Comparison of ENCODE assay signal across 8 cellular contexts in the genomic region with DNA sequence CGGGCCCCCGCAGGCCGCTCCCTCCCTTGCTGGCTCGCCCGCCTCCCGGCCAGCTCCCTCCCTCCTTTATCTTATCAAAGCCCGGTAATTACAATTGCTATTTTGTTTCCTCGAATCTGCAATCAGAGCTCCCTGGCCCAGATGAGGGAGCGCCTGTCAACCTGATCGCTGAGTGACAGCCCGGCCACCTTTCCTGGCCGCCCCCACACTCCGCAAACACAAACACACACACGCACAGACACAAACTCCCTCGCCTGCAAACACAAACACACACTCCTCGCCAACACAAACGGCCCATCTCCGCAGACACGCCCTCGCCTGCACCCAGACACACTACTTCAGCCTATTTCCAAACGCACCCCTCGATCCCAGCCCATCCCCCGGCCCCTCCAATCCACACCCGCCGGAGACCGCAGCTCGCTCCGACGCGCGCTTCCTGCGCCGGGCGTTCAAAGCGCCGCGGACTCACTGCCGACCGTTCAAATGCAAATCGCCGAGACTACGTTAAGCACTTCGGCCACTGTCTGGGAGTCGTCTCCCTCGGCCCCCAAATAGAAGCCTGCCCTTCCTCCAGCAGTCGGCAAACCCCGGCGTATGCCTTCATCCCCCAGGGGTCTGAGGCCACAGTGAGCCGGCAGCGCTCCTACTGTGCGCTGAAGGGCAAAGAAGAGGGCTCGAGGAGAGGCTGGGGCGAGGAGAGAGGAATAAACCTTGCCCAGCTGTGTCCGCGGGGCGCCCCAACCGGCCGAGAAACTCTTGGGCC. TPM values are rescaled to one million over a fixed set of nuclear protein-coding genes. Genes with fewer than 3 reads are reported as not detected.
DNase-seq lines count a peak whose midpoint lies in the region; ATAC-seq and TF ChIP-seq lines count a peak whose summit lies in the region.

No MANE protein-coding gene starts in this region.

- H3K4me3 Mint-ChIP-seq in IgD-negative memory B cell, result peak overlapping the region; percentile 84 to 97 (median 92)

- H3K4me1 ChIP-seq in right lobe of liver (peaks cover 0 to 35% (median 9%) of the 10 kb centered on the region in 4 donors), tibial artery (peaks cover 4 to 66% (median 53%) of the 10 kb centered on the region in 4 donors)

- TF ChIP-seq CTCF in AG10803 (conservative IDR thresholded peaks at IDR 0.05; ENCODE audit: low read length) (no peak), cardiac fibroblast (IDR thresholded peaks at IDR 0.05; ENCODE audit: low read depth, low read length) (no peak), right lobe of liver (IDR thresholded peaks at IDR 0.05) (no peak), tibial artery (IDR thresholded peaks at IDR 0.05) (no peak)

- peak in 3 of 4 donors; percentile 30 to 39 (median 38) for ATAC-seq in right lobe of liver
- ATAC-seq in HG02623 (IDR thresholded peaks at IDR 0.05; ENCODE audit: unreplicated experiment), result no peak
- ATAC-seq in HG02642 (IDR thresholded peaks at IDR 0.05; ENCODE audit: poor library complexity, unreplicated experiment), result no peak

- no peaks in the 10 kb centered on the region for H3K36me3 Mint-ChIP-seq in IgD-negative memory B cell

- H3K27me3 ChIP-seq in right lobe of liver (peaks cover 0 to 7% of the 10 kb centered on the region in 2 donors), tibial artery (peaks cover 0 to 68% of the 10 kb centered on the region in 2 donors)

- H3K36me3 ChIP-seq in right lobe of liver (no peaks in the 10 kb centered on the region), tibial artery (peaks cover 0 to under 1% (median under 1%) of the 10 kb centered on the region in 3 donors)

- intact Hi-C loops in right lobe of liver (cut with DNase I), result loop anchor here (5.0 to 10.0 kb wide), 3 partner anchors 177 to 564 kb away; no protein-coding TSS in a partner anchor
- intact Hi-C loops in tibial artery (cut with DNase I; ENCODE audit: low total_unique reads), result loop anchor here (10.0 kb wide), 1 partner anchor 194 kb away; a partner anchor contains a TSS

- peaks cover 26 to 39% (median 37%) of the 10 kb centered on the region in 3 donors for H3K4me1 Mint-ChIP-seq in IgD-negative memory B cell

- 6% methylated on average over 25 of the region's 58 CpGs for WGBS in right lobe of liver (ENCODE audit: insufficient coverage, low coverage, low lambda C conversion rate, missing lambda C conversion rate)

- DNase-seq in AG10803 (ENCODE audit: low read depth) (peak; percentile 6), cardiac fibroblast (ENCODE audit: low read depth in 2 of 2) (peak; percentile 47 to 49), right lobe of liver (no peak), tibial artery (peak in 1 of 2 donors; percentile 64), HK-2 (ENCODE audit: unreplicated experiment) (no peak)

- H3K27me3 Mint-ChIP-seq in IgD-negative memory B cell, result peaks cover 31% of the 10 kb centered on the region

- H3K27ac ChIP-seq in right lobe of liver, result no peak overlapping the region
- H3K27ac ChIP-seq in tibial artery, result no peak overlapping the region

- peak overlapping the region; percentile 35 to 72 (median 69) for H3K27ac Mint-ChIP-seq in IgD-negative memory B cell

- peak overlapping the region; percentile 9; the same call in 1 of the 2 replicates for H3K4me3 ChIP-seq in AG10803 (ENCODE audit: low read length)
- peak overlapping the region; percentile 25 to 41 for H3K4me3 ChIP-seq in cardiac fibroblast (replicated peaks in 1 of 2; ENCODE audit: low read depth in 2 of 2, low read length in 2 of 2)
- H3K4me3 ChIP-seq in right lobe of liver, result peak overlapping the region; percentile 24 to 40 (median 38)
- H3K4me3 ChIP-seq in tibial artery, result peak overlapping the region; percentile 20 to 40

- no peaks in the 10 kb centered on the region for H3K9me3 Mint-ChIP-seq in IgD-negative memory B cell

- H3K9me3 ChIP-seq in right lobe of liver, result no peaks in the 10 kb centered on the region
- no peaks in the 10 kb centered on the region for H3K9me3 ChIP-seq in tibial artery

- TF ChIP-seq POLR2A in right lobe of liver (IDR thresholded peaks at IDR 0.05), result no peak

RNA-seq across cellular contexts. Expression of a gene that starts 3.0 kb away (rescaled TPM):
- polyA plus RNA-seq in IgD-negative memory B cell, result not detected
- total RNA-seq in right lobe of liver, result not detected

RNA-seq across cellular contexts. Expression of a gene that starts 4.3 kb away (rescaled TPM):
- polyA plus RNA-seq in IgD-negative memory B cell, result 2.9 TPM
- total RNA-seq in right lobe of liver, result 10 to 100 TPM in 3 of 6 experiments, 1 to 10 TPM in 3; 4.7 to 31.8 (median 8.6) TPM

RNA-seq across cellular contexts. Expression of a gene that starts 39.3 kb away (rescaled TPM):
- 47.8 TPM for polyA plus RNA-seq in IgD-negative memory B cell
- total RNA-seq in right lobe of liver, result 10 to 100 TPM; 34.7 to 52.2 (median 36.7) TPM

Comparison
In these comparisons a context has a peak if more than half of its experiments do, and no peak if none do; other contexts are left out.
1. DNase-seq: peak in AG10803 (single experiment) and cardiac fibroblast (2 of 2); none in right lobe of liver (0 of 3) and HK-2 (single experiment).
2. ATAC-seq: peak in right lobe of liver (3 of 4); none in HG02623 (single experiment) and HG02642 (single experiment).
3. Peak in every context shown above with its lines, with median percentiles within 50 percentile points of each other: H3K4me3 ChIP-seq.